Comparison of ENCODE assay signal across 1 cellular context in genomic region chr2:133840761-133841160, GRCh38.
TF ChIP-seq lines count a peak whose summit lies in the region.

No MANE protein-coding gene starts in this region.

TF ChIP-seq in GM23338, 12 proteins besides CTCF, POLR2A, EP300 and RAD21 (continued from another document):
- TF ChIP-seq ZNF331 (CRISPR knock-in tag; IDR thresholded peaks at IDR 0.05; ENCODE audit: low read depth): no peak
- TF ChIP-seq ZNF462 (CRISPR knock-in tag; IDR thresholded peaks at IDR 0.05): no peak
- no peak for TF ChIP-seq EZH2phosphoT487 (IDR thresholded peaks at IDR 0.05; ENCODE audit: unreplicated experiment)
TF ChIP-seq in GM23338: peak in this region for 0.
